ENCODE assay signal across 21 cellular contexts in the genomic region with DNA sequence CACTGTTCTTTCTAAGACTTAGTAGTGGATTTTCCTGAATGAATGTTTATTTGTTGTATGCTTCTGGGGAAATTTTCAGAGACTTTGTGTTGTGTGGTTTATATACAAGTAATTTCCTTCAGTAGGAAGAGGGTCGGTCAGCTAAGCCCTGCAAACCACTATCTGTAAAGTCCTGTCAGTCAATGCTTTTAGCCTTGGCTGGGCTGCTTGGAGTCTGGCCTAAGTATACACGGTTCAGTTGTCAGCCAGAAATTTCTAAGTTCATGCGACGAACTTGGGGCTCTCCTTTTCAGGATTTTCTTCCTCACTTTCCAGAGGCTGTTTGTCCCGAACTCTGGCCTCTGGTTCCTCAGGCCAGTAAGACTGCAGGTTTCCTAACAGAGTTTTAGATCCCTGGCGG.
"Had no signal": no experiment of that assay in that cellular context is flagged by ENCODE, and none has a peak within 500 bp of the region (broad histone marks: within the 10 kb centered on the region; RNA-seq: fewer than 3 reads in every experiment).

No MANE protein-coding gene starts in this region.

- ATAC-seq: activated CD8-positive, alpha-beta T cell treated with anti-CD3 and anti-CD28 coated beads for 36 hours; activated T-cell treated with anti-CD3 and anti-CD28 coated beads, Interleukin-2, amount 50 U/mL, for 4 hours; activated T-helper 17 cell treated with anti-CD3 and anti-CD28 coated beads, Interleukin-2, amount 50 U/mL, for 72 hours; gastroesophageal sphincter had no signal

- H3K4me3 ChIP-seq: gastroesophageal sphincter, hepatocyte, lung, ovary, spleen, testis, transverse colon had no signal

- DNase-seq: activated B cell treated with CpG ODN at 0.5 μM for 24 hours; activated CD4-positive, alpha-beta T cell treated with anti-CD3 and anti-CD28 coated beads, Interleukin-2, amount 50 U/mL, for 1 hour; activated CD8-positive, alpha-beta T cell treated with anti-CD3 and anti-CD28 coated beads for 36 hours; activated gamma-delta T cell treated with Interleukin-2 at 50 U/mL for 16 hours; activated naive CD4-positive, alpha-beta T cell treated with anti-CD3 and anti-CD28 coated beads, Interleukin-2, amount 50 U/mL, for 16 hours; activated T-cell treated with anti-CD3 and anti-CD28 coated beads, Interleukin-2, amount 50 U/mL, for 4 hours; dermis blood vessel endothelial cell; effector CD8-positive, alpha-beta T cell; erythroblast; left colon; mesendoderm; spleen; stimulated activated naive CD4-positive, alpha-beta T cell treated with Interleukin-2 at 50 U/mL for 16 hours; T-helper 1 cell; testis; transverse colon had no signal
